In genomic region chr2:134944975-134945374, GRCh38 we compare ENCODE assay signal across 1 cellular context.
TF ChIP-seq lines count a peak whose summit lies in the region.

No MANE protein-coding gene starts in this region.

TF ChIP-seq in WTC11, 78 proteins besides CTCF, POLR2A, EP300 and RAD21 (continued from another document):
- TF ChIP-seq, protein P1, sequence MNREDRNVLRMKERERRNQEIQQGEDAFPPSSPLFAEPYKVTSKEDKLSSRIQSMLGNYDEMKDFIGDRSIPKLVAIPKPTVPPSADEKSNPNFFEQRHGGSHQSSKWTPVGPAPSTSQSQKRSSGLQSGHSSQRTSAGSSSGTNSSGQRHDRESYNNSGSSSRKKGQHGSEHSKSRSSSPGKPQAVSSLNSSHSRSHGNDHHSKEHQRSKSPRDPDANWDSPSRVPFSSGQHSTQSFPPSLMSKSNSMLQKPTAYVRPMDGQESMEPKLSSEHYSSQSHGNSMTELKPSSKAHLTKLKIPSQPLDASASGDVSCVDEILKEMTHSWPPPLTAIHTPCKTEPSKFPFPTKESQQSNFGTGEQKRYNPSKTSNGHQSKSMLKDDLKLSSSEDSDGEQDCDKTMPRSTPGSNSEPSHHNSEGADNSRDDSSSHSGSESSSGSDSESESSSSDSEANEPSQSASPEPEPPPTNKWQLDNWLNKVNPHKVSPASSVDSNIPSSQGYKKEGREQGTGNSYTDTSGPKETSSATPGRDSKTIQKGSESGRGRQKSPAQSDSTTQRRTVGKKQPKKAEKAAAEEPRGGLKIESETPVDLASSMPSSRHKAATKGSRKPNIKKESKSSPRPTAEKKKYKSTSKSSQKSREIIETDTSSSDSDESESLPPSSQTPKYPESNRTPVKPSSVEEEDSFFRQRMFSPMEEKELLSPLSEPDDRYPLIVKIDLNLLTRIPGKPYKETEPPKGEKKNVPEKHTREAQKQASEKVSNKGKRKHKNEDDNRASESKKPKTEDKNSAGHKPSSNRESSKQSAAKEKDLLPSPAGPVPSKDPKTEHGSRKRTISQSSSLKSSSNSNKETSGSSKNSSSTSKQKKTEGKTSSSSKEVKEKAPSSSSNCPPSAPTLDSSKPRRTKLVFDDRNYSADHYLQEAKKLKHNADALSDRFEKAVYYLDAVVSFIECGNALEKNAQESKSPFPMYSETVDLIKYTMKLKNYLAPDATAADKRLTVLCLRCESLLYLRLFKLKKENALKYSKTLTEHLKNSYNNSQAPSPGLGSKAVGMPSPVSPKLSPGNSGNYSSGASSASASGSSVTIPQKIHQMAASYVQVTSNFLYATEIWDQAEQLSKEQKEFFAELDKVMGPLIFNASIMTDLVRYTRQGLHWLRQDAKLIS (CRISPR knock-in tag; IDR thresholded peaks at IDR 0.05; ENCODE audit: borderline replicate concordance): no peak
- TF ChIP-seq NR2C2 (CRISPR knock-in tag; IDR thresholded peaks at IDR 0.05): no peak
- no peak for TF ChIP-seq ZNF317 (CRISPR knock-in tag; IDR thresholded peaks at IDR 0.05; ENCODE audit: borderline replicate concordance, low read depth)
- no peak for TF ChIP-seq TCF7 (CRISPR knock-in tag; IDR thresholded peaks at IDR 0.05; ENCODE audit: low read depth)
- TF ChIP-seq, protein P2, sequence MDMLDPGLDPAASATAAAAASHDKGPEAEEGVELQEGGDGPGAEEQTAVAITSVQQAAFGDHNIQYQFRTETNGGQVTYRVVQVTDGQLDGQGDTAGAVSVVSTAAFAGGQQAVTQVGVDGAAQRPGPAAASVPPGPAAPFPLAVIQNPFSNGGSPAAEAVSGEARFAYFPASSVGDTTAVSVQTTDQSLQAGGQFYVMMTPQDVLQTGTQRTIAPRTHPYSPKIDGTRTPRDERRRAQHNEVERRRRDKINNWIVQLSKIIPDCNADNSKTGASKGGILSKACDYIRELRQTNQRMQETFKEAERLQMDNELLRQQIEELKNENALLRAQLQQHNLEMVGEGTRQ (CRISPR knock-in tag; IDR thresholded peaks at IDR 0.05): no peak
- TF ChIP-seq ZSCAN18 (CRISPR knock-in tag; IDR thresholded peaks at IDR 0.05): no peak
- TF ChIP-seq USF1 (CRISPR knock-in tag; IDR thresholded peaks at IDR 0.05): no peak
- no peak for TF ChIP-seq ZNF423 (CRISPR knock-in tag; IDR thresholded peaks at IDR 0.05)
- no peak for TF ChIP-seq NR1H2 (CRISPR knock-in tag; IDR thresholded peaks at IDR 0.05)
- TF ChIP-seq ZBTB43 (CRISPR knock-in tag; IDR thresholded peaks at IDR 0.05): no peak
- TF ChIP-seq, protein P3, sequence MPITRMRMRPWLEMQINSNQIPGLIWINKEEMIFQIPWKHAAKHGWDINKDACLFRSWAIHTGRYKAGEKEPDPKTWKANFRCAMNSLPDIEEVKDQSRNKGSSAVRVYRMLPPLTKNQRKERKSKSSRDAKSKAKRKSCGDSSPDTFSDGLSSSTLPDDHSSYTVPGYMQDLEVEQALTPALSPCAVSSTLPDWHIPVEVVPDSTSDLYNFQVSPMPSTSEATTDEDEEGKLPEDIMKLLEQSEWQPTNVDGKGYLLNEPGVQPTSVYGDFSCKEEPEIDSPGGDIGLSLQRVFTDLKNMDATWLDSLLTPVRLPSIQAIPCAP (CRISPR knock-in tag; IDR thresholded peaks at IDR 0.05): no peak
- no peak for TF ChIP-seq TEAD1 (CRISPR knock-in tag; IDR thresholded peaks at IDR 0.05)
- TF ChIP-seq ZNF396 (CRISPR knock-in tag; IDR thresholded peaks at IDR 0.05; ENCODE audit: borderline replicate concordance): no peak
- no peak for TF ChIP-seq RELA (CRISPR knock-in tag; IDR thresholded peaks at IDR 0.05; ENCODE audit: borderline replicate concordance)
